ENCODE assay signal across 8 cellular contexts in the genomic region with DNA sequence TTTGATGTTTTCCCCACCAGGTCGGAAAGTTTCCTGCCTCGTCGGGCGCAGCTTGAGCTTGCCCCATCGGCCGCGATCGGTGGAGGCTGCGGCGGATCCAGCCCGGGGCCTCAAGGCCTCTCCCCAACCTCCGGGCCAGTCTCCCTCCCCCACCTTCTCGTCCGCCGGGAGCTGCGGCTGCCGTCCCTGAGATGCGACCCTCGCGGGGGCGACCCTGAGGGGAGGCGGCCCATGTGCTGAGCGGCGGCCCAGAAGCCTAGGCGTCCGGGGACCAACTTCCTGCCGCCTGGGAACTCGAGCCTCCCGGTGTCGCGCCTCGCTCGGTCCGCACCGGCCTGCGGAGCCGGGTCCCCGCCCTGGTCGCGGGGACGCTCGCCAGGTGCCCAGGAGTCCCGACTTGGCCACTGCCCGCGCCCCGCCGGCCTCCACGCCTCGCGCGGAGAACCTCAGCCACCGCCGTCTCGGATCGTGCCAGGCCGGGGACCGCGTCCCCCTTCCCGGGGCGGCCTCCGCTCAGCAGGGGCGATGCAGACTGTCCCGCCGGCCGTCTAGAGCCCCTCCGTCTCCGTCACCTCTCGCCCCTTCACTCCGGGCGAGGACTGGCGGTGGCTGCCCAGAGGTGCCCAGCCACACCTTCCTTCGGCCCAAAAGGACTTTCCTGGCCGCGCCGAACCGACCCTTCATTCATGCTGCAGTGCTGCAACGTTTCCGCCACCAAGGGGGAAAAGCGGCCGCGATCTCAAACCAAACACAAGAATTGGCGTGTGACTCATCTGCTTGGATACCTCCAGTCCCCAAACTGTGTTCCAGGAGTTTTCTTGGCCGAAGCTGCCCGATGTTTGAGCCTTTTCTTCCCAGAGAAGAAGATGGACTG. TPM values are rescaled to one million over a fixed set of nuclear protein-coding genes. Genes with fewer than 3 reads are reported as not detected.
DNase-seq lines count a peak whose midpoint lies in the region; ATAC-seq, FAIRE-seq and TF ChIP-seq lines count a peak whose summit lies in the region.

No MANE protein-coding gene starts in this region.

- H3K36me3 ChIP-seq in pancreas (no peaks in the 10 kb centered on the region), aorta (ENCODE audit: control insufficient read depth in 1 of 2, insufficient read depth in 2 of 2, low read length in 1 of 2) (no peaks in the 10 kb centered on the region)

- no peaks in the 10 kb centered on the region for H3K27me3 ChIP-seq in pancreas
- H3K27me3 ChIP-seq in aorta (ENCODE audit: control insufficient read depth in 1 of 2, insufficient read depth in 2 of 2, low read length in 1 of 2): no peaks in the 10 kb centered on the region

- no peak for TF ChIP-seq CTCF in pancreas (IDR thresholded peaks at IDR 0.05)

- WGBS in pancreas, 2 donors: 0% methylated on average over 57 to 84 of the region's 84 CpGs
- WGBS in aorta, 2 donors: 0% methylated on average over 71 to 84 of the region's 84 CpGs

- ATAC-seq in HG02973 (IDR thresholded peaks at IDR 0.05; ENCODE audit: unreplicated experiment) (peak; percentile 21), Right ventricle myocardium superior (ENCODE audit: poor library complexity) (peak; percentile 47), pancreas (peak; percentile 42 to 59 (median 52)), aorta (ENCODE audit: low FRiP score) (peak; percentile 66)
- ATAC-seq in activated naive CD4-positive, alpha-beta T cell treated with anti-CD3 and anti-CD28 coated beads, Interleukin-2, amount 50 U/mL, for 72 hours: peak; percentile 14 to 16

- DNase-seq in NCI-H146 (lab: John Stamatoyannopoulos, UW) (peak; percentile 28), NCI-H146 treated with DMSO at 0.1 percent for 48 hours (lab: John Stamatoyannopoulos, UW; ENCODE audit: unreplicated experiment) (no peak), RPMI8226 (peak; percentile 50), Right ventricle myocardium superior (peak; percentile 55), pancreas (peak; percentile 39 to 83 (median 58)), aorta (peak; percentile 67 to 85)
- DNase-seq in activated naive CD4-positive, alpha-beta T cell treated with anti-CD3 and anti-CD28 coated beads, Interleukin-2, amount 50 U/mL, for 72 hours (ENCODE audit: low spot score in 2 of 2): peak; percentile 30 to 66

- H3K27ac ChIP-seq in pancreas: peak overlapping the region; percentile 53 to 91 (median 82)
- peak overlapping the region; percentile 10 to 36 for H3K27ac ChIP-seq in aorta (ENCODE audit: low read depth in 1 of 2, low read length in 2 of 2)

- no peak for FAIRE-seq in pancreas (lab: Jason Lieb, UNC)

- peaks cover 0 to 3% of the 10 kb centered on the region in 2 donors for H3K9me3 Mint-ChIP-seq in activated naive CD4-positive, alpha-beta T cell treated with anti-CD3 and anti-CD28 coated beads, Interleukin-2, amount 50 U/mL, for 72 hours

- peak overlapping the region; percentile 58 to 94 (median 86) for H3K4me3 ChIP-seq in pancreas
- peak overlapping the region; percentile 43 to 93 for H3K4me3 ChIP-seq in aorta (ENCODE audit: low read length in 2 of 2)

- peak overlapping the region; percentile 96 to 99 for H3K27ac Mint-ChIP-seq in activated naive CD4-positive, alpha-beta T cell treated with anti-CD3 and anti-CD28 coated beads, Interleukin-2, amount 50 U/mL, for 72 hours

- H3K36me3 Mint-ChIP-seq in activated naive CD4-positive, alpha-beta T cell treated with anti-CD3 and anti-CD28 coated beads, Interleukin-2, amount 50 U/mL, for 72 hours: peaks cover 10 to 11% of the 10 kb centered on the region in 2 donors

- H3K4me1 ChIP-seq in pancreas (peaks cover 0 to 24% (median 15%) of the 10 kb centered on the region in 3 donors), aorta (ENCODE audit: control insufficient read depth in 1 of 2, insufficient read depth in 2 of 2, low read length in 2 of 2) (peaks cover 0 to 4% of the 10 kb centered on the region in 2 donors)

- intact Hi-C loops in Right ventricle myocardium superior (cut with DNase I) (loop anchor here (5.0 kb wide), 2 partner anchors 64 to 159 kb away; a partner anchor contains a TSS), pancreas (cut with DNase I) (no loop called here), aorta (cut with DNase I) (loop anchor here (2.0 to 5.0 kb wide), 4 partner anchors 64 to 529 kb away; a partner anchor contains a TSS)

- H3K9me3 ChIP-seq in pancreas: no peaks in the 10 kb centered on the region
- no peaks in the 10 kb centered on the region for H3K9me3 ChIP-seq in aorta (ENCODE audit: control insufficient read depth, low read length)

RNA-seq across cellular contexts. Expression of a gene that starts 0.7 kb away (rescaled TPM):
- 10 to 100 TPM; 44.1 to 44.8 TPM for total RNA-seq in activated naive CD4-positive, alpha-beta T cell treated with anti-CD3 and anti-CD28 coated beads, Interleukin-2, amount 50 U/mL, for 72 hours
- total RNA-seq in Right ventricle myocardium superior (274 TPM), pancreas (10 to 100 TPM; 20.6 to 39.6 (median 23.8) TPM), aorta (100 to 1,000 TPM; 195 to 546 TPM)
- polyA plus RNA-seq in pancreas (10 to 100 TPM in 1 of 2 donors, 1 to 10 TPM in 1; 9.0 to 11.7 TPM), aorta (100 to 1,000 TPM in 1 of 2 donors, 10 to 100 TPM in 1; 81.4 to 145 TPM)

Comparison
In these comparisons a context has a peak if more than half of its experiments do, and no peak if none do; other contexts are left out.
1. ATAC-seq: peak in every context shown above with its lines; median percentile 66 in aorta; 52 in pancreas; 47 in Right ventricle myocardium superior; 21 in HG02973; 15 in activated naive CD4-positive, alpha-beta T cell treated with anti-CD3 and anti-CD28 coated beads, Interleukin-2, amount 50 U/mL, for 72 hours.
2. intact Hi-C loops: an anchor here in Right ventricle myocardium superior (5.0 kb wide) and aorta (2.0 to 5.0 kb wide); none called in pancreas.